ENCODE assay signal across 1 cellular context in genomic region chr6:66489269-66489987, GRCh38.
TF ChIP-seq lines count a peak whose summit lies in the region.

No MANE protein-coding gene starts in this region.

TF ChIP-seq in HepG2, 621 proteins besides CTCF, POLR2A, EP300 and RAD21 (continued from another document and continues in another):
- TF ChIP-seq ZNF484 (CRISPR knock-in tag; IDR thresholded peaks at IDR 0.05; ENCODE audit: borderline replicate concordance, low read depth) (no peak), ZNF276 (CRISPR knock-in tag; IDR thresholded peaks at IDR 0.05; ENCODE audit: low read depth) (peak; percentile 28; the same call in 1 of the 2 replicates), ZNF414 (CRISPR knock-in tag; IDR thresholded peaks at IDR 0.05) (no peak), ARID5B (CRISPR knock-in tag; IDR thresholded peaks at IDR 0.05) (peak; percentile 77), TIGD3 (CRISPR knock-in tag; IDR thresholded peaks at IDR 0.05; ENCODE audit: borderline replicate concordance) (no peak), MATR3 (CRISPR knock-in tag; IDR thresholded peaks at IDR 0.05) (no peak), ZNF878 (CRISPR knock-in tag; IDR thresholded peaks at IDR 0.05) (no peak), YY1 (IDR thresholded peaks at IDR 0.05; ENCODE audit: insufficient read depth, insufficient replicate concordance, low read depth, low read length) (peak; percentile 74), ZNF441 (CRISPR knock-in tag; IDR thresholded peaks at IDR 0.05; ENCODE audit: borderline replicate concordance) (no peak), NCOA2 (CRISPR knock-in tag; IDR thresholded peaks at IDR 0.05) (peak; percentile 42; the same call in 1 of the 2 replicates), HBP1 (CRISPR knock-in tag; IDR thresholded peaks at IDR 0.05; ENCODE audit: low read depth) (no peak), KDM6A (CRISPR knock-in tag; IDR thresholded peaks at IDR 0.05; ENCODE audit: low read depth) (peak; percentile 45; the same call in 1 of the 2 replicates), GLI4 (CRISPR knock-in tag; IDR thresholded peaks at IDR 0.05; ENCODE audit: borderline replicate concordance) (no peak), SPEN (CRISPR knock-in tag; IDR thresholded peaks at IDR 0.05; ENCODE audit: low read depth) (no peak), ZHX2 (IDR thresholded peaks at IDR 0.05; ENCODE audit: low read depth) (no peak), ZHX2 (CRISPR knock-in tag; IDR thresholded peaks at IDR 0.05; ENCODE audit: borderline replicate concordance) (no peak), TEAD2 (CRISPR knock-in tag; IDR thresholded peaks at IDR 0.05) (no peak), RERE (CRISPR knock-in tag; IDR thresholded peaks at IDR 0.05; ENCODE audit: low read depth) (no peak), ZSCAN9 (CRISPR knock-in tag; IDR thresholded peaks at IDR 0.05; ENCODE audit: borderline replicate concordance) (no peak), ZNF746 (CRISPR knock-in tag; IDR thresholded peaks at IDR 0.05) (0 out of 2 replicates have a peak, but pooled peaks have one; percentile 45), NR2C2 (CRISPR knock-in tag; IDR thresholded peaks at IDR 0.05; ENCODE audit: borderline replicate concordance) (peak; percentile 47; the same call in 1 of the 2 replicates), ADNP (CRISPR knock-in tag; IDR thresholded peaks at IDR 0.05) (no peak), ATF7 (IDR thresholded peaks at IDR 0.05) (no peak), ATF7 (CRISPR knock-in tag; IDR thresholded peaks at IDR 0.05) (no peak), ATAD3A (CRISPR knock-in tag; IDR thresholded peaks at IDR 0.05) (no peak), ZNF615 (CRISPR knock-in tag; IDR thresholded peaks at IDR 0.05; ENCODE audit: borderline replicate concordance) (no peak), ZNF891 (CRISPR knock-in tag; IDR thresholded peaks at IDR 0.05) (no peak; the same call in 1 of the 2 replicates), TRIM22 (IDR thresholded peaks at IDR 0.05) (no peak), NFE2L1 (CRISPR knock-in tag; IDR thresholded peaks at IDR 0.05; ENCODE audit: borderline replicate concordance) (no peak), IRX3 (CRISPR knock-in tag; IDR thresholded peaks at IDR 0.05; ENCODE audit: borderline replicate concordance, low read depth) (no peak), CSRNP2 (CRISPR knock-in tag; conservative IDR thresholded peaks at IDR 0.05; ENCODE audit: low read depth) (no peak), GZF1 (CRISPR knock-in tag; IDR thresholded peaks at IDR 0.05) (no peak)
